Comparison of ENCODE assay signal across 17 cellular contexts in genomic region chr14:103101964-103102688, GRCh38. TPM values are rescaled to one million over a fixed set of nuclear protein-coding genes. Genes with fewer than 3 reads are reported as not detected.
"Had no signal": no experiment of that assay in that cellular context is flagged by ENCODE, and none has a peak within 500 bp of the region (broad histone marks: within the 10 kb centered on the region; RNA-seq: fewer than 3 reads in every experiment).

No MANE protein-coding gene starts in this region.

- DNase-seq: activated CD4-positive, alpha-beta T cell treated with anti-CD3 and anti-CD28 coated beads, Interleukin-2, amount 50 U/mL, for 4 hours; activated CD4-positive, CD25-positive, alpha-beta regulatory T cell treated with anti-CD3 and anti-CD28 coated beads, Interleukin-2, amount 50 U/mL, for 72 hours; activated effector memory CD4-positive, alpha-beta T cell treated with Interleukin-2 at 50 U/mL for 16 hours; activated T-cell treated with anti-CD3 and anti-CD28 coated beads, Interleukin-2, amount 50 U/mL, for 24 hours; brain microvascular endothelial cell; dorsolateral prefrontal cortex; ovary; stimulated activated CD4-positive, alpha-beta T cell treated with anti-CD3 and anti-CD28 coated beads, Interleukin-2, amount 100 ng/mL, for 24 hours; stimulated activated naive CD4-positive, alpha-beta T cell treated with Interleukin-2 at 50 U/mL for 16 hours had no signal

- ATAC-seq: esophagus mucosa, left lung had no signal

- H3K27ac ChIP-seq: brain microvascular endothelial cell, dorsolateral prefrontal cortex, left lung, ovary, upper lobe of left lung had no signal

- H3K27me3 ChIP-seq: ovary had no signal

- H3K4me3 ChIP-seq: left lung, ovary, upper lobe of left lung had no signal

- H3K36me3 ChIP-seq: brain microvascular endothelial cell, left lung, ovary, upper lobe of left lung had no signal

- H3K9me3 ChIP-seq: left lung, ovary, upper lobe of left lung had no signal

RNA-seq across cellular contexts. Expression of gene EXOC3L4, which starts 7.6 kb away (rescaled TPM):
- total RNA-seq: fibroblast of villous mesenchyme, mesothelial cell of epicardium, neural crest cell had no signal

RNA-seq across cellular contexts. Expression of gene LBHD2, which starts 18.1 kb away (rescaled TPM):
- total RNA-seq: cerebellum, esophagus mucosa, fibroblast of villous mesenchyme, left lung, mesothelial cell of epicardium, neural crest cell, renal cortical epithelial cell, upper lobe of left lung had no signal
